ENCODE assay signal across 25 cellular contexts in genomic region chr20:46185353-46185752, GRCh38.
"Had no signal": no experiment of that assay in that cellular context is flagged by ENCODE, and none has a peak within 500 bp of the region (broad histone marks: within the 10 kb centered on the region; RNA-seq: fewer than 3 reads in every experiment).

No MANE protein-coding gene starts in this region.

- H3K27ac ChIP-seq: left ventricle myocardium inferior, pancreas, prostate gland, sigmoid colon, spleen, suprapubic skin, thoracic aorta, tibial artery, uterus had no signal

- DNase-seq: hypothalamus; immature natural killer cell; kidney; left colon; left ventricle myocardium inferior; mesendoderm; naive B cell; natural killer cell; nephron progenitor cell; pancreas; retina; right cardiac atrium; sigmoid colon; small intestine; spleen; stimulated activated CD4-positive, alpha-beta T cell treated with anti-CD3 and anti-CD28 coated beads, Interleukin-4, amount 100 ng/mL, for 24 hours; stimulated activated naive CD4-positive, alpha-beta T cell; tibial artery; uterus had no signal

- H3K36me3 ChIP-seq: left ventricle myocardium inferior, pancreas, prostate gland, sigmoid colon, spleen, suprapubic skin, thoracic aorta, tibial artery, uterus had no signal

- ATAC-seq: left colon; natural killer cell; pancreas; right cardiac atrium; stimulated activated effector memory CD8-positive, alpha-beta T cell treated with anti-CD3 and anti-CD28 coated beads, Interleukin-12 subunit alpha, Interleukin-12 subunit beta, amount 100 ng/mL, for 72 hours had no signal

- H3K4me1 ChIP-seq: left ventricle myocardium inferior, pancreas, prostate gland, sigmoid colon, spleen, suprapubic skin, tibial artery, uterus had no signal

- FAIRE-seq: islet of Langerhans, kidney, pancreas, small intestine had no signal

- H3K4me3 ChIP-seq: left ventricle myocardium inferior, lung, pancreas, prostate gland, sigmoid colon, spleen, suprapubic skin, thoracic aorta, tibial artery, uterus had no signal

- H3K27me3 ChIP-seq: pancreas, uterus had no signal

- H3K9me3 ChIP-seq: left ventricle myocardium inferior, pancreas, prostate gland, sigmoid colon, spleen, suprapubic skin, thoracic aorta, tibial artery, uterus had no signal
